Comparison of ENCODE assay signal across 16 cellular contexts in genomic region chrX:94178145-94178790, GRCh38.
DNase-seq lines count a peak whose midpoint lies in the region; ATAC-seq, FAIRE-seq and TF ChIP-seq lines count a peak whose summit lies in the region.
"Had no signal": no experiment of that assay in that cellular context is flagged by ENCODE, and none has a peak within 500 bp of the region (broad histone marks: within the 10 kb centered on the region; RNA-seq: fewer than 3 reads in every experiment).

No MANE protein-coding gene starts in this region.

- intact Hi-C loops in GM12878 (cut with micrococcal nuclease; ENCODE audit: unreplicated experiment) = no loop called here

- H3K27ac ChIP-seq in GM12878 (ENCODE audit: control insufficient read depth, insufficient read depth) (no peak overlapping the region), small intestine (ENCODE audit: low read depth in 1 of 2, low read length in 1 of 2) (no peak overlapping the region), Karpas-422 (ENCODE audit: low read length) (no peak overlapping the region)
- H3K27ac ChIP-seq: C4-2B, colonic mucosa, left ventricle myocardium inferior had no signal

- DNase-seq in HFFc6 = peak; percentile 0
- DNase-seq in OCI-M1 (lab: John Stamatoyannopoulos, UW) = peak; percentile 56
- no peak for DNase-seq in GM12878 (ENCODE audit: low read depth, low spot score)
- peak; percentile 38 for DNase-seq in renal cortical epithelial cell (ENCODE audit: low read depth)
- no peak for DNase-seq in small intestine
- no peak for DNase-seq in Karpas-422
- no peak for DNase-seq in hippocampal formation (lab: John Stamatoyannopoulos, UW)
- DNase-seq: activated T-cell treated with anti-CD3 and anti-CD28 coated beads, Interleukin-2, amount 50 U/mL, for 24 hours; colonic mucosa; H9; left ventricle myocardium inferior; NCI-H187 treated with DMSO at 0.1 percent for 48 hours; NCI-H526 treated with DMSO at 0.1 percent for 48 hours; SHP77; stimulated activated naive CD8-positive, alpha-beta T cell treated with anti-CD3 and anti-CD28 coated beads, Interleukin-15, amount 100 ng/mL, for 72 hours had no signal

- SMC1A ChIA-PET in GM12878 (lab: Charles Lee; ENCODE audit: uncharacterized antibody, unreplicated experiment) = no interaction called here

- no peak for TF ChIP-seq POLR2A in GM12878 (IDR thresholded peaks at IDR 0.05; ENCODE audit: low read depth, low read length)

- POLR2A ChIA-PET in GM12878 (lab: Charles Lee) = no interaction called here

- H3K36me3 ChIP-seq in GM12878 (ENCODE audit: control insufficient read depth in 2 of 2, insufficient read depth in 2 of 2, low read length in 1 of 2) (no peaks in the 10 kb centered on the region), small intestine (ENCODE audit: control insufficient read depth in 2 of 2, insufficient read depth in 2 of 2, low read length in 2 of 2) (no peaks in the 10 kb centered on the region), Karpas-422 (ENCODE audit: insufficient read depth, low read length) (no peaks in the 10 kb centered on the region)
- H3K36me3 ChIP-seq: colonic mucosa, left ventricle myocardium inferior had no signal

- H3K9ac ChIP-seq in GM12878 (ENCODE audit: control insufficient read depth, insufficient read depth, low read length) = no peak overlapping the region
- H3K9ac ChIP-seq in Karpas-422 (ENCODE audit: low read length) = no peak overlapping the region

- WGBS in GM12878 (ENCODE audit: insufficient coverage, insufficient replicate concordance, low lambda C conversion rate, missing lambda C conversion rate) = 32% methylated on average over 9 of the region's 9 CpGs
- 64 to 67% (median 67%) methylated on average over 9 of the region's 9 CpGs for WGBS in small intestine, 3 donors

- no peak overlapping the region for H3K27ac Mint-ChIP-seq in HFFc6
- H3K27ac Mint-ChIP-seq: activated T-cell treated with anti-CD3 and anti-CD28 coated beads, Interleukin-2, amount 50 U/mL, for 24 hours; stimulated activated naive CD8-positive, alpha-beta T cell treated with anti-CD3 and anti-CD28 coated beads, Interleukin-15, amount 100 ng/mL, for 72 hours had no signal

- RAD21 ChIA-PET in GM12878 (lab: Charles Lee; ENCODE audit: unreplicated experiment) = no interaction called here

- no peaks in the 10 kb centered on the region; the same call in 1 of the 2 replicates for H3K27me3 Mint-ChIP-seq in HFFc6 (ENCODE audit: insufficient read depth)
- H3K27me3 Mint-ChIP-seq: stimulated activated naive CD8-positive, alpha-beta T cell treated with anti-CD3 and anti-CD28 coated beads, Interleukin-15, amount 100 ng/mL, for 72 hours had no signal

- no peak overlapping the region for H3K4me2 ChIP-seq in GM12878 (ENCODE audit: control insufficient read depth, insufficient read depth)
- no peak overlapping the region for H3K4me2 ChIP-seq in Karpas-422 (ENCODE audit: low read depth, low read length, poor library complexity, severe bottlenecking)

- H3K4me3 ChIP-seq in GM12878 (no peak overlapping the region), small intestine (ENCODE audit: low read depth in 1 of 2, low read length in 2 of 2) (no peak overlapping the region), Karpas-422 (ENCODE audit: low read length) (no peak overlapping the region)
- H3K4me3 ChIP-seq: colonic mucosa, left ventricle myocardium inferior had no signal

- ATAC-seq in GM12878 = peak; percentile 49
- ATAC-seq: stimulated activated naive CD8-positive, alpha-beta T cell treated with anti-CD3 and anti-CD28 coated beads, Interleukin-15, amount 100 ng/mL, for 72 hours had no signal

- H3K9me2 ChIP-seq in Karpas-422 (replicated peaks; ENCODE audit: insufficient read depth, low read length) = no peaks in the 10 kb centered on the region

- H2AFZ ChIP-seq in GM12878 (ENCODE audit: control insufficient read depth, low read depth, low read length) (no peak overlapping the region), Karpas-422 (ENCODE audit: low read length) (no peak overlapping the region)

- no peak for TF ChIP-seq RAD21 in GM12878 (IDR thresholded peaks at IDR 0.05; ENCODE audit: insufficient read depth, low read depth, low read length)

- TF ChIP-seq CTCF in HFFc6 (IDR thresholded peaks at IDR 0.05) = no peak
- no peak for TF ChIP-seq CTCF in GM12878 (IDR thresholded peaks at IDR 0.05 in 2 of 3, conservative IDR thresholded peaks at IDR 0.05 in 1 of 3; ENCODE audit: control insufficient read depth in 2 of 3, extremely low read depth in 1 of 3, insufficient read depth in 1 of 3, low read depth in 3 of 3, low read length in 3 of 3)

- in situ Hi-C loops in GM12878 (cut with MboI) = no loop called here

- H3K79me2 ChIP-seq in GM12878 (ENCODE audit: control insufficient read depth, insufficient read depth, low read length) (no peaks in the 10 kb centered on the region), Karpas-422 (ENCODE audit: low read length) (no peaks in the 10 kb centered on the region)

- H3K4me1 Mint-ChIP-seq in HFFc6 (ENCODE audit: low read depth) = no peaks in the 10 kb centered on the region
- H3K4me1 Mint-ChIP-seq: stimulated activated naive CD8-positive, alpha-beta T cell treated with anti-CD3 and anti-CD28 coated beads, Interleukin-15, amount 100 ng/mL, for 72 hours had no signal

- no peaks in the 10 kb centered on the region for H3K27me3 ChIP-seq in GM12878 (replicated peaks in 1 of 2; ENCODE audit: control insufficient read depth in 2 of 2, insufficient read depth in 2 of 2, low read length in 1 of 2)
- H3K27me3 ChIP-seq in small intestine (ENCODE audit: control insufficient read depth in 2 of 2, insufficient read depth in 2 of 2, low read length in 2 of 2) = no peaks in the 10 kb centered on the region
- no peaks in the 10 kb centered on the region for H3K27me3 ChIP-seq in Karpas-422 (ENCODE audit: low read length)
- H3K27me3 ChIP-seq: colonic mucosa had no signal

- H3K4me3 Mint-ChIP-seq in HFFc6 = no peak overlapping the region
- H3K4me3 Mint-ChIP-seq: activated T-cell treated with anti-CD3 and anti-CD28 coated beads, Interleukin-2, amount 50 U/mL, for 24 hours; H9; stimulated activated naive CD8-positive, alpha-beta T cell treated with anti-CD3 and anti-CD28 coated beads, Interleukin-15, amount 100 ng/mL, for 72 hours had no signal

- FAIRE-seq in GM12878 (lab: Jason Lieb, UNC) = no peak
- no peak for FAIRE-seq in small intestine (lab: Jason Lieb, UNC)

- H3K36me3 Mint-ChIP-seq in HFFc6 (ENCODE audit: low read depth) = no peaks in the 10 kb centered on the region

- no peak for TF ChIP-seq EP300 in GM12878 (IDR thresholded peaks at IDR 0.05; ENCODE audit: borderline replicate concordance in 1 of 2, control insufficient read depth in 1 of 2, low read depth in 2 of 2, low read length in 2 of 2)

- no peaks in the 10 kb centered on the region for H3K4me1 ChIP-seq in GM12878 (ENCODE audit: control insufficient read depth, insufficient read depth, low read length)
- no peaks in the 10 kb centered on the region for H3K4me1 ChIP-seq in small intestine (ENCODE audit: control insufficient read depth in 2 of 2, insufficient read depth in 1 of 2, low read depth in 1 of 2, low read length in 1 of 2)
- H3K4me1 ChIP-seq in Karpas-422 (ENCODE audit: low read length) = no peaks in the 10 kb centered on the region
- H3K4me1 ChIP-seq: colonic mucosa, left ventricle myocardium inferior had no signal

- H3K9me3 Mint-ChIP-seq in HFFc6 = peaks cover under 1% of the 10 kb centered on the region; the same call in 1 of the 2 replicates
- H3K9me3 Mint-ChIP-seq: activated T-cell treated with anti-CD3 and anti-CD28 coated beads, Interleukin-2, amount 50 U/mL, for 24 hours; stimulated activated naive CD8-positive, alpha-beta T cell treated with anti-CD3 and anti-CD28 coated beads, Interleukin-15, amount 100 ng/mL, for 72 hours had no signal

- H3K9me3 ChIP-seq in GM12878 (replicated peaks; ENCODE audit: control insufficient read depth, insufficient read depth, low read length) (no peaks in the 10 kb centered on the region), small intestine (ENCODE audit: control insufficient read depth, low read depth) (no peaks in the 10 kb centered on the region), Karpas-422 (ENCODE audit: low read length) (peaks cover 35% of the 10 kb centered on the region)
- H3K9me3 ChIP-seq: colonic mucosa had no signal

- CTCF ChIA-PET in GM12878 (lab: Yijun Ruan, JAX) = no interaction called here

- BruUV-seq in GM12878 (replicated peaks; lab: Mats Ljungman, UMichigan) = no TSS peak

- no peaks in the 10 kb centered on the region for H4K20me1 ChIP-seq in GM12878 (ENCODE audit: control insufficient read depth, insufficient read depth)
- no peaks in the 10 kb centered on the region for H4K20me1 ChIP-seq in Karpas-422 (ENCODE audit: insufficient read depth, low read depth, low read length)

TF ChIP-seq in GM12878, 131 proteins besides CTCF, POLR2A, EP300 and RAD21:
- no peak for TF ChIP-seq HDGF (IDR thresholded peaks at IDR 0.05)
- no peak for TF ChIP-seq YBX1 (IDR thresholded peaks at IDR 0.05)
- TF ChIP-seq BHLHE40 (IDR thresholded peaks at IDR 0.05; ENCODE audit: borderline replicate concordance in 1 of 2, low read depth in 2 of 2, low read length in 1 of 2) = peak in 1 of 2 experiments; percentile 11; a peak in 1 of 4 replicates

Comparison
In these comparisons a context has a peak if more than half of its experiments do, and no peak if none do; other contexts are left out.
1. DNase-seq: peak in HFFc6 (single experiment), OCI-M1 (single experiment) and renal cortical epithelial cell (single experiment); none in GM12878 (single experiment), small intestine (single experiment), Karpas-422 (single experiment) and hippocampal formation (0 of 2).